ENCODE assay signal across 12 cellular contexts in the genomic region with DNA sequence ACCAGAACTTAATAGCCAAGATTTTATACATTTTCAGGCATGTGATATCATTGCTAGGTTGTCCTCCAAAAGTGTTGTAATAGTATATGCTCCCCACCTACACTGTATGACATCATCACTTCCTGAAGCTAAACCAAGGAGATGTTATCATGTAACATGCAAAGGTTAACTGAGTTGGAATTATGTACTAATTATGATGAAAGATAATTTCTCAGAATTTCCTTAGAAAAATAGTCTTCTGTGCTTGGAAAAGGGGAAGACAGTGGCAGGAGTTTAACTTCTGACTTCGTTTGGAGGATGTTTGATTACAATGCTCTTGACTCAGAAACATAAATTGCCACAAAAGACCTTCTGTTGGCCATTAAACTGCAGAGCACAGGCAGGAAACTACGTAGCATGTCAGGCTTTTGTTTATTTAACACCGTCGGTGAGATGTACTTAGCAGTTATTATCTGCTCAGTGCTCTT.
DNase-seq lines count a peak whose midpoint lies in the region; TF ChIP-seq lines count a peak whose summit lies in the region.
"Had no signal": no experiment of that assay in that cellular context is flagged by ENCODE, and none has a peak within 500 bp of the region (broad histone marks: within the 10 kb centered on the region; RNA-seq: fewer than 3 reads in every experiment).

No MANE protein-coding gene starts in this region.

- no peaks in the 10 kb centered on the region for H3K36me3 Mint-ChIP-seq in activated naive CD4-positive, alpha-beta T cell treated with anti-CD3 and anti-CD28 coated beads, Interleukin-2, amount 50 U/mL, for 24 hours
- H3K36me3 Mint-ChIP-seq in stimulated activated naive CD8-positive, alpha-beta T cell treated with anti-CD3 and anti-CD28 coated beads, Interleukin-15, Interleukin-2, amounts not matched to agents 100 ng/mL and 50 ng/mL, for 24 hours (ENCODE audit: low read depth) = no peaks in the 10 kb centered on the region

- no peak for TF ChIP-seq CTCF in adrenal gland (IDR thresholded peaks at IDR 0.05)

- TF ChIP-seq POLR2A in adrenal gland (IDR thresholded peaks at IDR 0.05) = no peak

- intact Hi-C loops in adrenal gland (cut with DNase I) = no loop called here

- peak overlapping the region; percentile 24 for H3K4me3 Mint-ChIP-seq in activated naive CD4-positive, alpha-beta T cell treated with anti-CD3 and anti-CD28 coated beads, Interleukin-2, amount 50 U/mL, for 24 hours
- H3K4me3 Mint-ChIP-seq in stimulated activated naive CD8-positive, alpha-beta T cell treated with anti-CD3 and anti-CD28 coated beads, Interleukin-15, Interleukin-2, amounts not matched to agents 100 ng/mL and 50 ng/mL, for 24 hours = peak overlapping the region; percentile 42

- H3K4me1 ChIP-seq in adrenal gland (replicated peaks in 1 of 2) = peaks cover 0 to 4% of the 10 kb centered on the region in 2 donors

- H3K27me3 ChIP-seq in adrenal gland = no peaks in the 10 kb centered on the region
- H3K27me3 ChIP-seq: sigmoid colon, transverse colon had no signal

- H3K9me3 Mint-ChIP-seq in activated naive CD4-positive, alpha-beta T cell treated with anti-CD3 and anti-CD28 coated beads, Interleukin-2, amount 50 U/mL, for 24 hours = no peaks in the 10 kb centered on the region
- H3K9me3 Mint-ChIP-seq in stimulated activated naive CD8-positive, alpha-beta T cell treated with anti-CD3 and anti-CD28 coated beads, Interleukin-15, Interleukin-2, amounts not matched to agents 100 ng/mL and 50 ng/mL, for 24 hours = no peaks in the 10 kb centered on the region

- WGBS in adrenal gland, 4 donors = 12 to 33% (median 19%) methylated on average over 4 of the region's 4 CpGs

- no peaks in the 10 kb centered on the region for H3K36me3 ChIP-seq in adrenal gland (replicated peaks in 1 of 2)
- H3K36me3 ChIP-seq: sigmoid colon, transverse colon had no signal

- H3K27ac ChIP-seq in adrenal gland = no peak overlapping the region

- no peaks in the 10 kb centered on the region for H3K27me3 Mint-ChIP-seq in activated naive CD4-positive, alpha-beta T cell treated with anti-CD3 and anti-CD28 coated beads, Interleukin-2, amount 50 U/mL, for 24 hours
- no peaks in the 10 kb centered on the region for H3K27me3 Mint-ChIP-seq in stimulated activated naive CD8-positive, alpha-beta T cell treated with anti-CD3 and anti-CD28 coated beads, Interleukin-15, Interleukin-2, amounts not matched to agents 100 ng/mL and 50 ng/mL, for 24 hours

- H3K4me1 Mint-ChIP-seq in activated naive CD4-positive, alpha-beta T cell treated with anti-CD3 and anti-CD28 coated beads, Interleukin-2, amount 50 U/mL, for 24 hours = peaks cover 10% of the 10 kb centered on the region
- peaks cover 16% of the 10 kb centered on the region for H3K4me1 Mint-ChIP-seq in stimulated activated naive CD8-positive, alpha-beta T cell treated with anti-CD3 and anti-CD28 coated beads, Interleukin-15, Interleukin-2, amounts not matched to agents 100 ng/mL and 50 ng/mL, for 24 hours (ENCODE audit: low read depth)

- no peak for DNase-seq in activated naive CD4-positive, alpha-beta T cell (lab: John Stamatoyannopoulos, UW)
- DNase-seq in NCI-H774 (lab: John Stamatoyannopoulos, UW) (peak; percentile 11), fibroblast of gingiva (ENCODE audit: low read depth) (peak; percentile 7), NCI-H146 (lab: John Stamatoyannopoulos, UW) (no peak), retina (no peak), adrenal gland (no peak)
- DNase-seq: activated CD4-positive, alpha-beta T cell treated with anti-CD3 and anti-CD28 coated beads for 1 hour; sigmoid colon; transverse colon had no signal

- no peak overlapping the region for H3K4me3 ChIP-seq in adrenal gland
- H3K4me3 ChIP-seq: K562, sigmoid colon, transverse colon had no signal

- no peaks in the 10 kb centered on the region for H3K9me3 ChIP-seq in adrenal gland (replicated peaks in 1 of 3)
- H3K9me3 ChIP-seq: sigmoid colon, transverse colon had no signal

- no peak overlapping the region for H3K27ac Mint-ChIP-seq in activated naive CD4-positive, alpha-beta T cell treated with anti-CD3 and anti-CD28 coated beads, Interleukin-2, amount 50 U/mL, for 24 hours
- peak overlapping the region; percentile 75 for H3K27ac Mint-ChIP-seq in stimulated activated naive CD8-positive, alpha-beta T cell treated with anti-CD3 and anti-CD28 coated beads, Interleukin-15, Interleukin-2, amounts not matched to agents 100 ng/mL and 50 ng/mL, for 24 hours

Comparison
In these comparisons a context has a peak if more than half of its experiments do, and no peak if none do; other contexts are left out.
1. DNase-seq: peak in NCI-H774 (single experiment) and fibroblast of gingiva (single experiment); none in activated naive CD4-positive, alpha-beta T cell (0 of 4), NCI-H146 (single experiment), retina (single experiment) and adrenal gland (0 of 7).